In genomic region chr2:113005030-113005509, GRCh38 we compare ENCODE assay signal across 20 cellular contexts. TPM values are rescaled to one million over a fixed set of nuclear protein-coding genes. Genes with fewer than 3 reads are reported as not detected.
"Had no signal": no experiment of that assay in that cellular context is flagged by ENCODE, and none has a peak within 500 bp of the region (broad histone marks: within the 10 kb centered on the region; RNA-seq: fewer than 3 reads in every experiment).

TSS of gene IL36A (plus strand) at chr2:113005459. CDS start at chr2:113005872, 413 bp downstream.

- H3K4me1 ChIP-seq: gastrocnemius medialis, pancreas, psoas muscle, right atrium auricular region, upper lobe of right lung had no signal

- H3K27me3 ChIP-seq: gastrocnemius medialis, pancreas, right atrium auricular region, upper lobe of right lung had no signal

- H3K4me3 ChIP-seq: gastrocnemius medialis, pancreas, psoas muscle, right atrium auricular region, upper lobe of right lung had no signal

- H3K36me3 ChIP-seq: gastrocnemius medialis, pancreas, right atrium auricular region, upper lobe of right lung had no signal

- DNase-seq: activated CD4-positive, alpha-beta memory T cell treated with anti-CD3 and anti-CD28 coated beads for 36 hours; activated CD4-positive, alpha-beta T cell treated with anti-CD3 and anti-CD28 coated beads for 48 hours; activated naive CD4-positive, alpha-beta T cell treated with Interleukin-2 at 50 U/mL for 16 hours; activated naive CD8-positive, alpha-beta T cell treated with anti-CD3 and anti-CD28 coated beads for 36 hours; activated T-cell treated with anti-CD3 and anti-CD28 coated beads, Interleukin-2, amount 50 U/mL, for 48 hours; erythroblast; gastrocnemius medialis; hypothalamus; left ventricle myocardium superior; midbrain; natural killer cell; pancreas; psoas muscle; stimulated activated CD4-positive, alpha-beta T cell treated with anti-CD3 and anti-CD28 coated beads, Interleukin-4, amount 100 ng/mL, for 4 hours; stimulated activated naive CD8-positive, alpha-beta T cell treated with anti-CD3 and anti-CD28 coated beads, Interleukin-15, Interleukin-2, amounts not matched to agents 100 U/mL and 50 U/mL, for 24 hours; T1000; upper lobe of right lung had no signal

- H3K27ac ChIP-seq: gastrocnemius medialis, pancreas, psoas muscle, right atrium auricular region, upper lobe of right lung had no signal

- H3K9me3 ChIP-seq: gastrocnemius medialis, pancreas, psoas muscle, upper lobe of right lung had no signal

RNA-seq across cellular contexts. Expression of gene IL36A, which starts in this region (rescaled TPM):
- total RNA-seq: activated CD4-positive, alpha-beta memory T cell treated with anti-CD3 and anti-CD28 coated beads for 36 hours; activated naive CD8-positive, alpha-beta T cell treated with anti-CD3 and anti-CD28 coated beads for 36 hours; astrocyte; gastrocnemius medialis; left ventricle myocardium superior; natural killer cell; pancreas; psoas muscle; right atrium auricular region; subcutaneous adipose tissue; upper lobe of right lung had no signal
- polyA plus RNA-seq: pancreas, psoas muscle had no signal
